In the genomic region with DNA sequence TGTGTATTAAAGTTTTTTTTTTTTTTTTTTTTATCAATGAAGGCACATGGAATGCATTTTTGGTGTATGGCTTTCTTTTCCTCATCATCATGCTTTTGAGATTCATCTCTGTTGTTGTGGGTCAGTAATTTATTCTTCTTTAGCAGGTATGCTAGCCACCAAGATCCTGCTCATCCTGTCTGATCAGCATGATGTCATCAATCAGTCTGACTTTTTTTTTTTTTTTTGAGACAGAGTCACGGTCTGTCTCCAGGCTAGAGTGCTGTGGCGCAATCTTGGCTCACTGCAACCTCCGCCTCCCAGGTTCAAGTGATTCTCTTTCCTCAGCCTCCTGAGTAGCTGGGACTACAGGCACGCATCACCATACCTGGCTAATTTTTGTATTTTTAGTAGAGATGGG, we compare ENCODE assay signal across 9 cellular contexts. TPM values are rescaled to one million over a fixed set of nuclear protein-coding genes. Genes with fewer than 3 reads are reported as not detected.
DNase-seq lines count a peak whose midpoint lies in the region; ATAC-seq and TF ChIP-seq lines count a peak whose summit lies in the region.
"Not testable (repeated sequence)": the region's sequence is repeated elsewhere in the genome, so short reads cannot be mapped to it uniquely, and the experiment has no call there.
"Had no signal": no experiment of that assay in that cellular context is flagged by ENCODE, and none has a peak within 500 bp of the region (broad histone marks: within the 10 kb centered on the region; RNA-seq: fewer than 3 reads in every experiment).

No MANE protein-coding gene starts in this region.

- not testable (repeated sequence) for H3K9me2 ChIP-seq in OCI-LY1 (ENCODE audit: low read depth, low read length)

- not testable (repeated sequence) for DNase-seq in CD4-positive, alpha-beta T cell; activated B cell treated with CpG ODN at 0.5 μM for 24 hours; activated naive CD4-positive, alpha-beta T cell treated with anti-CD3 and anti-CD28 coated beads for 36 hours; stimulated activated effector memory CD8-positive, alpha-beta T cell treated with anti-CD3 and anti-CD28 coated beads, Interleukin-12 subunit alpha, Interleukin-12 subunit beta, amount 100 ng/mL, for 72 hours (ENCODE audit: low spot score in 2 of 2)
- peak; percentile 40 for DNase-seq in HT1080 (ENCODE audit: low read depth)
- peak; percentile 80 for DNase-seq in mammary epithelial cell
- peak; percentile 75 for DNase-seq in kidney tubule cell (ENCODE audit: low spot score)

- H3K36me3 ChIP-seq in OCI-LY1 (ENCODE audit: insufficient read depth, low read length); mammary epithelial cell (ENCODE audit: insufficient read depth, low read length): not testable (repeated sequence)

- peaks cover 62% of the 10 kb centered on the region for H3K4me1 Mint-ChIP-seq in CD4-positive, alpha-beta T cell (ENCODE audit: low read depth)
- peaks cover 83% of the 10 kb centered on the region for H3K4me1 Mint-ChIP-seq in activated B cell treated with CpG ODN at 0.5 μM for 24 hours
- peaks cover 56% of the 10 kb centered on the region for H3K4me1 Mint-ChIP-seq in activated naive CD4-positive, alpha-beta T cell treated with anti-CD3 and anti-CD28 coated beads for 36 hours (ENCODE audit: low read depth)
- H3K4me1 Mint-ChIP-seq in stimulated activated effector memory CD8-positive, alpha-beta T cell treated with anti-CD3 and anti-CD28 coated beads, Interleukin-12 subunit alpha, Interleukin-12 subunit beta, amount 100 ng/mL, for 72 hours: peaks cover 74% of the 10 kb centered on the region

- in situ Hi-C loops in mammary epithelial cell (cut with MboI; ENCODE audit: low sequenced_read_pairs in 2 of 2): loop anchor here in 1 of 2 donors (25.0 kb wide), 2 partner anchors 189 to 389 kb away; a partner anchor contains a TSS

- not testable (repeated sequence) for TF ChIP-seq CTCF in CD4-positive, alpha-beta T cell (IDR thresholded peaks at IDR 0.05); OCI-LY1 (IDR thresholded peaks at IDR 0.05; ENCODE audit: low read length); activated B cell treated with CpG ODN at 0.5 μM for 24 hours (IDR thresholded peaks at IDR 0.05); mammary epithelial cell (conservative IDR thresholded peaks at IDR 0.05 in 1 of 2, IDR thresholded peaks at IDR 0.05 in 1 of 2; ENCODE audit: extremely low read depth in 1 of 2, insufficient read depth in 1 of 2, low read depth in 1 of 2, low read length in 2 of 2)

- WGBS in mammary epithelial cell (ENCODE audit: low coverage, missing lambda C conversion rate): 11% methylated on average over 4 of the region's 4 CpGs

- not testable (repeated sequence) for H2AFZ ChIP-seq in OCI-LY1 (ENCODE audit: low read length); mammary epithelial cell (ENCODE audit: low read depth, low read length)

- dilution Hi-C loops in mammary epithelial cell (cut with HindIII; ENCODE audit: low sequenced_read_pairs): not testable (repeated sequence)

- H3K9me3 Mint-ChIP-seq in CD4-positive, alpha-beta T cell; activated B cell treated with CpG ODN at 0.5 μM for 24 hours; activated naive CD4-positive, alpha-beta T cell treated with anti-CD3 and anti-CD28 coated beads for 36 hours; stimulated activated effector memory CD8-positive, alpha-beta T cell treated with anti-CD3 and anti-CD28 coated beads, Interleukin-12 subunit alpha, Interleukin-12 subunit beta, amount 100 ng/mL, for 72 hours: not testable (repeated sequence)

- POLR2A ChIA-PET in CD4-positive, alpha-beta T cell (lab: Charles Lee): not testable (repeated sequence)
- POLR2A ChIA-PET in activated B cell treated with CpG ODN at 0.5 μM for 24 hours (lab: Charles Lee): interaction anchor here (12.2 kb wide), 1 partner anchor 15 kb away, joined by 268 read pairs; no protein-coding TSS in a partner anchor

- not testable (repeated sequence) for H3K9ac ChIP-seq in OCI-LY1 (ENCODE audit: low read length); mammary epithelial cell (ENCODE audit: insufficient read depth, low read length)

- H3K27me3 Mint-ChIP-seq in CD4-positive, alpha-beta T cell; activated B cell treated with CpG ODN at 0.5 μM for 24 hours; activated naive CD4-positive, alpha-beta T cell treated with anti-CD3 and anti-CD28 coated beads for 36 hours (ENCODE audit: low read depth): not testable (repeated sequence)

- not testable (repeated sequence) for H3F3A ChIP-seq in OCI-LY1 (ENCODE audit: insufficient read depth, low read length)

- not testable (repeated sequence) for ATAC-seq in CD4-positive, alpha-beta T cell (ENCODE audit: poor library complexity); activated B cell treated with CpG ODN at 0.5 μM for 24 hours (ENCODE audit: low read depth); stimulated activated effector memory CD8-positive, alpha-beta T cell treated with anti-CD3 and anti-CD28 coated beads, Interleukin-12 subunit alpha, Interleukin-12 subunit beta, amount 100 ng/mL, for 72 hours

- not testable (repeated sequence) for BruUV-seq in mammary epithelial cell (replicated peaks; lab: Mats Ljungman, UMichigan)

- peaks cover 21% of the 10 kb centered on the region for H3K36me3 Mint-ChIP-seq in CD4-positive, alpha-beta T cell (ENCODE audit: low read depth)
- H3K36me3 Mint-ChIP-seq in activated B cell treated with CpG ODN at 0.5 μM for 24 hours (ENCODE audit: low read depth): peaks cover 26% of the 10 kb centered on the region
- peaks cover 28% of the 10 kb centered on the region for H3K36me3 Mint-ChIP-seq in activated naive CD4-positive, alpha-beta T cell treated with anti-CD3 and anti-CD28 coated beads for 36 hours (ENCODE audit: low read depth)
- H3K36me3 Mint-ChIP-seq in stimulated activated effector memory CD8-positive, alpha-beta T cell treated with anti-CD3 and anti-CD28 coated beads, Interleukin-12 subunit alpha, Interleukin-12 subunit beta, amount 100 ng/mL, for 72 hours: peaks cover 31% of the 10 kb centered on the region

- not testable (repeated sequence) for H3K9me3 ChIP-seq in CD4-positive, alpha-beta T cell (ENCODE audit: control insufficient read depth, low read length); OCI-LY1 (ENCODE audit: low read length); mammary epithelial cell (replicated peaks; ENCODE audit: insufficient read depth, low read length)

- not testable (repeated sequence) for H3K4me3 ChIP-seq in OCI-LY1 (ENCODE audit: low read depth, low read length, poor library complexity, severe bottlenecking); mammary epithelial cell (replicated peaks in 1 of 3; ENCODE audit: insufficient read depth in 1 of 3, low read depth in 2 of 3, low read length in 3 of 3)

- not testable (repeated sequence) for H3K27ac ChIP-seq in CD4-positive, alpha-beta T cell (ENCODE audit: low read depth, low read length); mammary epithelial cell (ENCODE audit: insufficient read depth, low read depth, low read length)
- peak overlapping the region; percentile 85 for H3K27ac ChIP-seq in OCI-LY1 (ENCODE audit: low read depth, low read length, poor library complexity, severe bottlenecking)

- H4K20me1 ChIP-seq in OCI-LY1 (ENCODE audit: insufficient read depth, low read length); mammary epithelial cell (ENCODE audit: insufficient read depth, low read length): not testable (repeated sequence)

- CTCF ChIA-PET in CD4-positive, alpha-beta T cell (lab: Charles Lee); activated B cell treated with CpG ODN at 0.5 μM for 24 hours (lab: Charles Lee); activated naive CD4-positive, alpha-beta T cell treated with anti-CD3 and anti-CD28 coated beads for 36 hours (lab: Charles Lee); mammary epithelial cell (lab: Charles Lee; ENCODE audit: low non-redundant PET): not testable (repeated sequence)

- not testable (repeated sequence) for H3K27me3 ChIP-seq in CD4-positive, alpha-beta T cell (ENCODE audit: control insufficient read depth, insufficient read depth, low read length); OCI-LY1 (ENCODE audit: insufficient read depth, low read length); mammary epithelial cell (ENCODE audit: insufficient read depth, low read length)

- intact Hi-C loops in CD4-positive, alpha-beta T cell (cut with DNase I, micrococcal nuclease): loop anchor here in 1 of 2 experiments (5.0 kb wide), 1 partner anchor 489 kb away; a partner anchor contains a TSS
- intact Hi-C loops in activated B cell treated with CpG ODN at 0.5 μM for 24 hours (cut with micrococcal nuclease): not testable (repeated sequence)
- intact Hi-C loops in activated naive CD4-positive, alpha-beta T cell treated with anti-CD3 and anti-CD28 coated beads for 36 hours (cut with micrococcal nuclease): loop anchor here (5.0 to 10.0 kb wide), 3 partner anchors 222 to 1484 kb away; a partner anchor contains a TSS
- intact Hi-C loops in mammary epithelial cell (cut with micrococcal nuclease): loop anchor here (5.0 kb wide), 1 partner anchor 189 kb away; no protein-coding TSS in a partner anchor

- not testable (repeated sequence) for H3K4me2 ChIP-seq in OCI-LY1 (ENCODE audit: low read length); mammary epithelial cell (ENCODE audit: insufficient read depth, low read depth, low read length)

- peak overlapping the region; percentile 93 for H3K27ac Mint-ChIP-seq in CD4-positive, alpha-beta T cell
- H3K27ac Mint-ChIP-seq in activated B cell treated with CpG ODN at 0.5 μM for 24 hours: peak overlapping the region; percentile 98
- peak overlapping the region; percentile 60 for H3K27ac Mint-ChIP-seq in activated naive CD4-positive, alpha-beta T cell treated with anti-CD3 and anti-CD28 coated beads for 36 hours
- H3K27ac Mint-ChIP-seq in stimulated activated effector memory CD8-positive, alpha-beta T cell treated with anti-CD3 and anti-CD28 coated beads, Interleukin-12 subunit alpha, Interleukin-12 subunit beta, amount 100 ng/mL, for 72 hours: peak overlapping the region; percentile 18

- peaks cover 88% of the 10 kb centered on the region for H3K4me1 ChIP-seq in OCI-LY1 (ENCODE audit: insufficient read depth, low read length, severe bottlenecking)
- H3K4me1 ChIP-seq in mammary epithelial cell (ENCODE audit: insufficient read depth, low read length): peaks cover 13% of the 10 kb centered on the region

- H3K4me3 Mint-ChIP-seq in CD4-positive, alpha-beta T cell; activated naive CD4-positive, alpha-beta T cell treated with anti-CD3 and anti-CD28 coated beads for 36 hours; stimulated activated effector memory CD8-positive, alpha-beta T cell treated with anti-CD3 and anti-CD28 coated beads, Interleukin-12 subunit alpha, Interleukin-12 subunit beta, amount 100 ng/mL, for 72 hours: not testable (repeated sequence)
- H3K4me3 Mint-ChIP-seq in activated B cell treated with CpG ODN at 0.5 μM for 24 hours: peak overlapping the region; percentile 35

- H3K79me2 ChIP-seq in OCI-LY1 (ENCODE audit: insufficient read depth, low read length): peaks cover 19% of the 10 kb centered on the region
- H3K79me2 ChIP-seq in mammary epithelial cell (ENCODE audit: insufficient read depth, low read length): not testable (repeated sequence)

RNA-seq across cellular contexts. Expression of a gene that starts 2.7 kb away (rescaled TPM):
- total RNA-seq in CD4-positive, alpha-beta T cell: 10 to 100 TPM; 51.2 to 55.1 TPM
- total RNA-seq in HT1080 (2014; rRNA removed; shearing (Covaris generic)): 6.9 and 9.3 TPM in 2 replicates
- polyA plus RNA-seq in HT1080 (2015; cell fraction: cytosol; rRNA removed): 2.9 and 3.1 TPM in 2 replicates
- 4.7 and 6.8 TPM in 2 replicates for polyA plus RNA-seq in HT1080 (2015; cell fraction: nucleus; rRNA removed)
- 295 and 330 TPM in 2 replicates for total RNA-seq in activated B cell treated with CpG ODN at 0.5 μM for 24 hours
- total RNA-seq in activated naive CD4-positive, alpha-beta T cell treated with anti-CD3 and anti-CD28 coated beads for 36 hours: 10 to 100 TPM; 95.1 to 98.8 TPM
- total RNA-seq in mammary epithelial cell: 1 to 10 TPM in 1 of 2 donors, not detected in 1; 1.9 TPM
- polyA plus RNA-seq in mammary epithelial cell: 0.66 TPM
- not detected for polyA minus RNA-seq in mammary epithelial cell
- total RNA-seq: GM23248 had no signal
- polyA plus RNA-seq: GM23248 had no signal

RNA-seq across cellular contexts. Expression of a gene that starts 3.0 kb away (rescaled TPM):
- total RNA-seq in CD4-positive, alpha-beta T cell: 10 to 100 TPM; 59.4 to 63.7 TPM
- 12.4 and 15.1 TPM in 2 replicates for total RNA-seq in HT1080 (2014; rRNA removed; shearing (Covaris generic))
- 13.8 and 13.9 TPM in 2 replicates for polyA plus RNA-seq in HT1080 (2015; cell fraction: cytosol; rRNA removed)
- 16.9 and 22.9 TPM in 2 replicates for polyA plus RNA-seq in HT1080 (2015; cell fraction: nucleus; rRNA removed)
- total RNA-seq in activated B cell treated with CpG ODN at 0.5 μM for 24 hours (139 and 147 TPM in 2 replicates), mammary epithelial cell (10 to 100 TPM; 11.2 to 12.9 TPM)
- total RNA-seq in activated naive CD4-positive, alpha-beta T cell treated with anti-CD3 and anti-CD28 coated beads for 36 hours: 10 to 100 TPM; 85.3 to 88.8 TPM
- polyA plus RNA-seq in mammary epithelial cell: 11.2 TPM
- polyA minus RNA-seq in mammary epithelial cell: 27.5 TPM

Comparison
In these comparisons a context has a peak if more than half of its experiments do, and no peak if none do; other contexts are left out.
1. H3K27ac Mint-ChIP-seq: peak in every context shown above with its lines; median percentile 98 in activated B cell treated with CpG ODN at 0.5 μM for 24 hours; 93 in CD4-positive, alpha-beta T cell; 60 in activated naive CD4-positive, alpha-beta T cell treated with anti-CD3 and anti-CD28 coated beads for 36 hours; 18 in stimulated activated effector memory CD8-positive, alpha-beta T cell treated with anti-CD3 and anti-CD28 coated beads, Interleukin-12 subunit alpha, Interleukin-12 subunit beta, amount 100 ng/mL, for 72 hours.